Comparison of ENCODE assay signal across 8 cellular contexts in the genomic region with DNA sequence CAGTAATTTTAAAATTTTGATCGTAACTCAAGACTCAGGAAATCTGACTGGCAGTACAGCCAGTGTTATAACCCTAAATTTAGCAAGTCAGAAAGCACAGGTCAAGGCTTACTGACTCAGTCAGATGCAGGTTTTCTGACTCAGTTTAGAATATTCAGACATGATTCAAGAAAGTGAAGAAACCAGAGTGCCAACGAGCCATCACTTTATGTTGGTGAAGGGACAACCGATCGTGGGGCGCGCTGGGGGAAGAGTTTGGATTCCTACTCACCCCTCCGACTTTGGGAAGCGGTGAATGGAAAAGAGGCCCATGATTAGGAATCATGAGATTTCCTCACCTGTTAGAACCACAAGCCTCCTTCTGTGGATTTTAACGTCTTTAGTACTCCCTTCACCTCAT. TPM values are rescaled to one million over a fixed set of nuclear protein-coding genes. Genes with fewer than 3 reads are reported as not detected.
A peak's percentile ranks its signal among the peaks of the same experiment; 100 is the strongest.
DNase-seq lines count a peak whose midpoint lies in the region; ATAC-seq and TF ChIP-seq lines count a peak whose summit lies in the region.

No MANE protein-coding gene starts in this region.

- peak overlapping the region; percentile 95 for H3K9ac ChIP-seq in PC-3 (ENCODE audit: low read length)
- no peak overlapping the region for H3K9ac ChIP-seq in neuronal stem cell (ENCODE audit: low read depth, low read length, poor library complexity)

- H3K4me2 ChIP-seq in PC-3 (ENCODE audit: low read length) = peak overlapping the region; percentile 92
- H3K4me2 ChIP-seq in neuronal stem cell (ENCODE audit: insufficient read depth, low read length, poor library complexity, severe bottlenecking) = peak overlapping the region; percentile 93

- no peaks in the 10 kb centered on the region for H3F3A ChIP-seq in PC-3 (ENCODE audit: low read length, unreplicated experiment)

- peaks cover 47% of the 10 kb centered on the region for H3K36me3 Mint-ChIP-seq in CD4-positive, alpha-beta T cell (ENCODE audit: low read depth)

- H3K27ac Mint-ChIP-seq in CD4-positive, alpha-beta T cell = peak overlapping the region; percentile 96

- H3K18ac ChIP-seq in neuronal stem cell (ENCODE audit: low read length) = no peak overlapping the region

- peak overlapping the region; percentile 98 for H3K4me3 Mint-ChIP-seq in CD4-positive, alpha-beta T cell

- no peak overlapping the region for H2BK120ac ChIP-seq in neuronal stem cell (ENCODE audit: low read depth, low read length)

- 75 to 79% methylated on average over 9 of the region's 9 CpGs for WGBS in ectodermal cell, 2 experiments
- WGBS in neuronal stem cell (ENCODE audit: extremely low coverage in 2 of 2, insufficient read length in 2 of 2, insufficient replicate concordance in 1 of 2), 2 donors = no CpG with 5 or more reads among the region's 9 CpGs

- POLR2A ChIA-PET in CD4-positive, alpha-beta T cell (lab: Charles Lee) = interaction anchor here (1.1 to 3.0 kb wide), 11 partner anchors 8 to 305 kb away, joined by 3 to 79 read pairs (median 7); a partner anchor contains a TSS
- POLR2A ChIA-PET in PC-3 (lab: Charles Lee; ENCODE audit: unreplicated experiment) = no interaction called here

- H3K23ac ChIP-seq in neuronal stem cell (ENCODE audit: low read depth, low read length, poor library complexity) = no peak overlapping the region

- no peaks in the 10 kb centered on the region for H3K9me3 ChIP-seq in CD4-positive, alpha-beta T cell (ENCODE audit: control insufficient read depth, low read length)
- H3K9me3 ChIP-seq in PC-3 (ENCODE audit: low read length) = no peaks in the 10 kb centered on the region
- no peaks in the 10 kb centered on the region for H3K9me3 ChIP-seq in ectodermal cell (ENCODE audit: control insufficient read depth, low read length)
- H3K9me3 ChIP-seq in neuronal stem cell (replicated peaks in 1 of 2; ENCODE audit: control insufficient read depth in 2 of 2, insufficient read depth in 1 of 2, low read depth in 1 of 2, low read length in 2 of 2) = no peaks in the 10 kb centered on the region

- H3K9me3 Mint-ChIP-seq in CD4-positive, alpha-beta T cell = no peaks in the 10 kb centered on the region

- H2BK12ac ChIP-seq in neuronal stem cell (ENCODE audit: low read length) = no peak overlapping the region

- no peaks in the 10 kb centered on the region for H3K27me3 Mint-ChIP-seq in CD4-positive, alpha-beta T cell

- H3K36me3 ChIP-seq in PC-3 (ENCODE audit: low read depth, low read length) (0 out of 2 replicates have a peak, but pooled peaks cover 2% of the 10 kb centered on the region), ectodermal cell (ENCODE audit: control insufficient read depth, insufficient read depth, low read length) (no peaks in the 10 kb centered on the region), neuronal stem cell (replicated peaks in 1 of 2; ENCODE audit: control insufficient read depth in 2 of 2, insufficient read depth in 2 of 2, low read length in 2 of 2) (peaks cover 0 to 16% of the 10 kb centered on the region in 2 donors)

- H3K14ac ChIP-seq in neuronal stem cell (ENCODE audit: low read length) = no peak overlapping the region

- H3K9me2 ChIP-seq in PC-3 (replicated peaks; ENCODE audit: low read length) = no peaks in the 10 kb centered on the region

- intact Hi-C loops in CD4-positive, alpha-beta T cell (cut with DNase I, micrococcal nuclease) = loop anchor here (1.0 to 5.0 kb wide), 6 partner anchors 21 to 390 kb away; a partner anchor contains a TSS
- intact Hi-C loops in PC-3 (cut with micrococcal nuclease) = loop anchor here (2.0 kb wide), 1 partner anchor 29 kb away; no protein-coding TSS in a partner anchor

- H4K91ac ChIP-seq in neuronal stem cell (ENCODE audit: low read depth, low read length, poor library complexity) = no peak overlapping the region

- no peak for ATAC-seq in CD4-positive, alpha-beta T cell (ENCODE audit: poor library complexity)
- ATAC-seq in PC-3 (no peak), HG03460 (IDR thresholded peaks at IDR 0.05; ENCODE audit: unreplicated experiment) (no peak)

- H3K27me3 ChIP-seq in CD4-positive, alpha-beta T cell (ENCODE audit: control insufficient read depth, insufficient read depth, low read length) = no peaks in the 10 kb centered on the region
- H3K27me3 ChIP-seq in PC-3 (ENCODE audit: low read length) = no peaks in the 10 kb centered on the region
- H3K27me3 ChIP-seq in ectodermal cell (ENCODE audit: control insufficient read depth, insufficient read depth, low read length, poor library complexity, severe bottlenecking) = peaks cover 12% of the 10 kb centered on the region
- peaks cover 0 to 13% (median 0%) of the 10 kb centered on the region in 3 experiments for H3K27me3 ChIP-seq in neuronal stem cell (ENCODE audit: control insufficient read depth in 3 of 3, insufficient read depth in 3 of 3, low read depth in 1 of 3, low read length in 3 of 3)

- peak overlapping the region; percentile 95 for H3K27ac ChIP-seq in CD4-positive, alpha-beta T cell (ENCODE audit: low read depth, low read length)
- H3K27ac ChIP-seq in PC-3 (ENCODE audit: low read length) = peak overlapping the region; percentile 53
- no peak overlapping the region for H3K27ac ChIP-seq in ectodermal cell (ENCODE audit: insufficient read depth, low read depth, low read length, poor library complexity, severe bottlenecking)
- H3K27ac ChIP-seq in neuronal stem cell (replicated peaks; ENCODE audit: low read length) = no peak overlapping the region

- H2AFZ ChIP-seq in PC-3 (ENCODE audit: low read length) = no peak overlapping the region
- H2AFZ ChIP-seq in neuronal stem cell (ENCODE audit: low read length) = peak overlapping the region; percentile 98

- peak overlapping the region; percentile 83 for H3K4me3 ChIP-seq in PC-3 (ENCODE audit: low read length)
- peak overlapping the region; percentile 85 for H3K4me3 ChIP-seq in ectodermal cell (ENCODE audit: insufficient read depth, low read depth, low read length)
- peak overlapping the region; percentile 79 to 98 for H3K4me3 ChIP-seq in neuronal stem cell (ENCODE audit: low read length in 2 of 2)

- no peak overlapping the region for H4K8ac ChIP-seq in neuronal stem cell (ENCODE audit: low read depth, low read length)

- H3K4ac ChIP-seq in neuronal stem cell (ENCODE audit: low read length) = no peak overlapping the region

- H4K20me1 ChIP-seq in PC-3 (ENCODE audit: low read length) = peaks cover 38% of the 10 kb centered on the region

- no TSS peak for BruUV-seq in PC-3 (replicated peaks; lab: Mats Ljungman, UMichigan)

- no peak overlapping the region for H2BK5ac ChIP-seq in neuronal stem cell (ENCODE audit: low read length)

- H3K4me1 Mint-ChIP-seq in CD4-positive, alpha-beta T cell (ENCODE audit: low read depth) = peaks cover 84% of the 10 kb centered on the region

- H2BK15ac ChIP-seq in neuronal stem cell (ENCODE audit: low read length) = no peak overlapping the region

- peaks cover 46% of the 10 kb centered on the region for H3K4me1 ChIP-seq in PC-3 (ENCODE audit: insufficient read depth, low read length)
- H3K4me1 ChIP-seq in ectodermal cell (ENCODE audit: control insufficient read depth, insufficient read depth, low read length) = no peaks in the 10 kb centered on the region
- peaks cover 8 to 9% of the 10 kb centered on the region in 2 donors for H3K4me1 ChIP-seq in neuronal stem cell (ENCODE audit: control insufficient read depth in 2 of 2, insufficient read depth in 1 of 2, low read depth in 1 of 2, low read length in 2 of 2)

- no peak for DNase-seq in CD4-positive, alpha-beta T cell
- DNase-seq in PC-3 (peak; percentile 32), neuronal stem cell (ENCODE audit: low spot score) (no peak), KG1 (lab: John Stamatoyannopoulos, UW) (no peak), DMS79 treated with DMSO at 0.1 percent for 48 hours (lab: John Stamatoyannopoulos, UW) (no peak), medulla oblongata (ENCODE audit: extremely low spot score) (no peak)

- no peak for TF ChIP-seq CTCF in CD4-positive, alpha-beta T cell (IDR thresholded peaks at IDR 0.05)
- TF ChIP-seq CTCF in PC-3 (conservative IDR thresholded peaks at IDR 0.05; ENCODE audit: low read depth, low read length) = no peak

- H3K79me2 ChIP-seq in PC-3 (ENCODE audit: low read length) = peaks cover 60% of the 10 kb centered on the region

- no peak overlapping the region for H2AK5ac ChIP-seq in neuronal stem cell (ENCODE audit: low read depth, low read length)

- peaks cover 3% of the 10 kb centered on the region for H3K79me1 ChIP-seq in neuronal stem cell (ENCODE audit: low read depth, low read length)

- CTCF ChIA-PET in CD4-positive, alpha-beta T cell (lab: Charles Lee) = no interaction called here
- CTCF ChIA-PET in PC-3 (lab: Charles Lee) = no interaction called here

RNA-seq across cellular contexts. Expression of a gene that starts 1.0 kb away (rescaled TPM):
- 100 to 1,000 TPM; 139 to 150 TPM for total RNA-seq in CD4-positive, alpha-beta T cell
- 47.3 and 68.0 TPM in 2 replicates for total RNA-seq in PC-3 (2014; rRNA removed)
- 23.9 TPM for polyA plus RNA-seq in ectodermal cell (2013, experiment 1 of 4)
- polyA plus RNA-seq in ectodermal cell (2013, experiment 2 of 4) = 26.6 TPM
- 28.2 TPM for polyA plus RNA-seq in ectodermal cell (2013, experiment 3 of 4)
- polyA plus RNA-seq in ectodermal cell (2013, experiment 4 of 4) = 24.9 TPM
- 16.8 TPM for polyA plus RNA-seq in neuronal stem cell (2013, experiment 1 of 2)
- 17.8 TPM for polyA plus RNA-seq in neuronal stem cell (2013, experiment 2 of 2)

RNA-seq across cellular contexts. Expression of a gene that starts 54.8 kb away (rescaled TPM):
- total RNA-seq in CD4-positive, alpha-beta T cell = 10 to 100 TPM; 39.4 to 46.8 TPM
- total RNA-seq in PC-3 (2014; rRNA removed) = 44.9 and 48.5 TPM in 2 replicates
- polyA plus RNA-seq in ectodermal cell (2013, experiment 1 of 4) = 53.0 TPM
- 50.3 TPM for polyA plus RNA-seq in ectodermal cell (2013, experiment 2 of 4)
- 45.1 TPM for polyA plus RNA-seq in ectodermal cell (2013, experiment 3 of 4)
- 47.3 TPM for polyA plus RNA-seq in ectodermal cell (2013, experiment 4 of 4)
- 38.9 TPM for polyA plus RNA-seq in neuronal stem cell (2013, experiment 1 of 2)
- polyA plus RNA-seq in neuronal stem cell (2013, experiment 2 of 2) = 39.3 TPM

Comparison
In these comparisons a context has a peak if more than half of its experiments do, and no peak if none do; other contexts are left out.
1. H3K27ac ChIP-seq: peak in CD4-positive, alpha-beta T cell (single experiment) and PC-3 (single experiment); none in ectodermal cell (single experiment) and neuronal stem cell (single experiment).
2. Peak in every context shown above with its lines, with median percentiles within 50 percentile points of each other: H3K4me3 ChIP-seq.